9 cellular contexts compared by ENCODE assay signal in genomic region chr12:105705765-105706164, GRCh38.
DNase-seq lines count a peak whose midpoint lies in the region; ATAC-seq, FAIRE-seq and TF ChIP-seq lines count a peak whose summit lies in the region.
"Had no signal": no experiment of that assay in that cellular context is flagged by ENCODE, and none has a peak within 500 bp of the region (broad histone marks: within the 10 kb centered on the region; RNA-seq: fewer than 3 reads in every experiment).

No MANE protein-coding gene starts in this region.

- H3K79me2 ChIP-seq in OCI-LY7 (ENCODE audit: insufficient read depth, low read depth, low read length) (no peaks in the 10 kb centered on the region), H1 (ENCODE audit: control insufficient read depth in 1 of 2, insufficient read depth in 2 of 2, low read length in 2 of 2) (no peaks in the 10 kb centered on the region), mesendoderm (ENCODE audit: control insufficient read depth, insufficient read depth, low read length) (no peaks in the 10 kb centered on the region)

- H3K36me3 Mint-ChIP-seq in T-cell = no peaks in the 10 kb centered on the region
- H3K36me3 Mint-ChIP-seq: IgD-negative memory B cell had no signal

- peak; percentile 98 for TF ChIP-seq CTCF in OCI-LY7 (conservative IDR thresholded peaks at IDR 0.05; ENCODE audit: low read length)
- TF ChIP-seq CTCF in H1 (IDR thresholded peaks at IDR 0.05; ENCODE audit: control extremely low read depth in 1 of 3, insufficient read depth in 1 of 3, low read depth in 1 of 3, low read length in 3 of 3) = peak in 2 of 3 experiments; percentile 62 to 71; a peak in 2 of 4 replicates

- peak; percentile 45 for FAIRE-seq in H1 (lab: Jason Lieb, UNC)

- H2BK15ac ChIP-seq in H1 (ENCODE audit: low read length) = no peak overlapping the region
- H2BK15ac ChIP-seq in mesendoderm (replicated peaks; ENCODE audit: low read depth) = no peak overlapping the region

- no peaks in the 10 kb centered on the region for H3K79me1 ChIP-seq in H1 (ENCODE audit: low read depth, low read length)
- H3K79me1 ChIP-seq in mesendoderm (ENCODE audit: low read length) = no peaks in the 10 kb centered on the region

- TF ChIP-seq POLR2A in H1 (IDR thresholded peaks at IDR 0.05; ENCODE audit: control extremely low read depth in 1 of 2, low read depth in 2 of 2, low read length in 2 of 2) = no peak

- H3K36me3 ChIP-seq in OCI-LY7 (ENCODE audit: insufficient read depth, low read length) (no peaks in the 10 kb centered on the region), H1 (ENCODE audit: control insufficient read depth in 2 of 4, insufficient read depth in 4 of 4, low read length in 3 of 4) (no peaks in the 10 kb centered on the region), mesendoderm (ENCODE audit: control insufficient read depth, insufficient read depth, low read length) (no peaks in the 10 kb centered on the region)

- WGBS in H1 (ENCODE audit: extremely low coverage in 1 of 2, insufficient coverage in 1 of 2, insufficient read length in 1 of 2, insufficient replicate concordance in 2 of 2, low coverage in 1 of 2, low lambda C conversion rate in 2 of 2, missing lambda C conversion rate in 1 of 2), 2 experiments = 26% methylated on average over 7 of the region's 7 CpGs; no CpG with 5 or more reads in 1 of the 2 experiments
- no CpG with 5 or more reads among the region's 7 CpGs for WGBS in mesendoderm (ENCODE audit: extremely low coverage, insufficient coverage, low lambda C conversion rate)

- CTCF ChIA-PET in HEK293T (lab: Yijun Ruan, JAX) = interaction anchor here (0.6 to 2.2 kb wide), 12 partner anchors 8 to 720 kb away, joined by 3 to 6 read pairs (median 4); no protein-coding TSS in a partner anchor
- CTCF ChIA-PET in OCI-LY7 (lab: Charles Lee; ENCODE audit: unreplicated experiment) = no interaction called here
- CTCF ChIA-PET in H1 (lab: Charles Lee; ENCODE audit: partially characterized antibody) = interaction anchor here (0.6 to 7.9 kb wide), 76 partner anchors 8 to 636 kb away, joined by 3 to 79 read pairs (median 4); partner anchors contain the start of gene NUAK1
- CTCF ChIA-PET in T-cell (lab: Charles Lee) = no interaction called here

- H2BK12ac ChIP-seq in H1 (ENCODE audit: low read depth, low read length) = no peak overlapping the region; the same call in 1 of the 2 replicates

- H3K4me1 ChIP-seq in OCI-LY7 (ENCODE audit: insufficient read depth, low read length, poor library complexity, severe bottlenecking) (no peaks in the 10 kb centered on the region), H1 (replicated peaks in 1 of 4; ENCODE audit: control insufficient read depth in 3 of 4, insufficient read depth in 4 of 4, low read length in 3 of 4) (peaks cover 0 to 13% (median 6%) of the 10 kb centered on the region in 4 experiments; a peak in 5 of 7 replicates), mesendoderm (ENCODE audit: control insufficient read depth, low read depth, low read length) (peaks cover 4% of the 10 kb centered on the region)

- no peak overlapping the region for H3K4me2 ChIP-seq in OCI-LY7 (ENCODE audit: low read length)
- H3K4me2 ChIP-seq in H1 (ENCODE audit: insufficient read depth in 1 of 2, low read depth in 2 of 2, low read length in 2 of 2) = no peak overlapping the region
- H3K4me2 ChIP-seq in mesendoderm (ENCODE audit: low read length) = no peak overlapping the region

- BruUV-seq in OCI-LY7 (replicated peaks; lab: Mats Ljungman, UMichigan) = no TSS peak

- H3K4me3 Mint-ChIP-seq in T-cell = no peak overlapping the region
- H3K4me3 Mint-ChIP-seq: IgD-negative memory B cell had no signal

- no peaks in the 10 kb centered on the region for H3K23me2 ChIP-seq in H1 (ENCODE audit: low read depth, low read length)

- no peak overlapping the region for H2BK20ac ChIP-seq in H1 (ENCODE audit: low read length)

- H3K27ac ChIP-seq in OCI-LY7 (ENCODE audit: low read depth, low read length, poor library complexity, severe bottlenecking) = no peak overlapping the region
- no peak overlapping the region for H3K27ac ChIP-seq in H1 (ENCODE audit: low read depth, low read length)
- H3K27ac ChIP-seq in mesendoderm (ENCODE audit: low read depth, low read length) = no peak overlapping the region

- H2BK120ac ChIP-seq in H1 (replicated peaks; ENCODE audit: low read depth, low read length) (no peak overlapping the region), mesendoderm (ENCODE audit: low read depth, low read length) (no peak overlapping the region)

- H3K4me1 Mint-ChIP-seq in T-cell = no peaks in the 10 kb centered on the region
- H3K4me1 Mint-ChIP-seq: IgD-negative memory B cell had no signal

- H2AFZ ChIP-seq in OCI-LY7 (ENCODE audit: low read length) = no peak overlapping the region
- no peak overlapping the region for H2AFZ ChIP-seq in H1 (ENCODE audit: low read length)

- no peaks in the 10 kb centered on the region for H3K9me3 Mint-ChIP-seq in T-cell

- no peaks in the 10 kb centered on the region for H3K9me2 ChIP-seq in OCI-LY7 (ENCODE audit: insufficient read depth, low read length)

- no peak overlapping the region for H4K91ac ChIP-seq in H1 (replicated peaks; ENCODE audit: insufficient read length, low read length)

- H3K23ac ChIP-seq in H1 (ENCODE audit: insufficient read length) (no peak overlapping the region), mesendoderm (ENCODE audit: low read length) (no peak overlapping the region)

- H3K4ac ChIP-seq in H1 (replicated peaks; ENCODE audit: insufficient read length, low read depth, low read length) = no peak overlapping the region
- no peak overlapping the region for H3K4ac ChIP-seq in mesendoderm (ENCODE audit: low read depth, low read length)

- intact Hi-C loops in OCI-LY7 (cut with micrococcal nuclease; ENCODE audit: unreplicated experiment) = loop anchor here (5.0 kb wide), 1 partner anchor 432 kb away; the partner anchor contains the start of gene NUAK1

- no peak for ATAC-seq in T-cell (replicated peaks in 1 of 4)
- no peak for ATAC-seq in HG02870 (IDR thresholded peaks at IDR 0.05; ENCODE audit: unreplicated experiment)
- ATAC-seq in HG03520 (IDR thresholded peaks at IDR 0.05; ENCODE audit: unreplicated experiment) = no peak

- peak; percentile 65 to 72 for TF ChIP-seq RAD21 in H1 (IDR thresholded peaks at IDR 0.05 in 1 of 2, conservative IDR thresholded peaks at IDR 0.05 in 1 of 2; ENCODE audit: low read depth in 2 of 2, low read length in 2 of 2)

- H3K9ac ChIP-seq in H1 (replicated peaks in 1 of 4; ENCODE audit: extremely low read depth in 1 of 4, low read depth in 3 of 4, low read length in 3 of 4) = no peak overlapping the region
- no peak overlapping the region for H3K9ac ChIP-seq in mesendoderm (ENCODE audit: low read length)

- H2BK5ac ChIP-seq in H1 (ENCODE audit: low read depth, low read length) (peak overlapping the region; percentile 49; the same call in 1 of the 2 replicates), mesendoderm (ENCODE audit: low read length) (no peak overlapping the region)

- no peak overlapping the region for H3K18ac ChIP-seq in H1 (ENCODE audit: extremely low read depth, low read length)
- H3K18ac ChIP-seq in mesendoderm (ENCODE audit: low read length) = no peak overlapping the region

- no peak overlapping the region for H3K14ac ChIP-seq in H1 (ENCODE audit: insufficient read length)

- H4K5ac ChIP-seq in H1 (ENCODE audit: insufficient read length, low read depth, low read length) = no peak overlapping the region
- no peak overlapping the region for H4K5ac ChIP-seq in mesendoderm (ENCODE audit: low read length)

- TF ChIP-seq EP300 in H1 (IDR thresholded peaks at IDR 0.05; ENCODE audit: borderline replicate concordance in 1 of 2, low read depth in 2 of 2, low read length in 2 of 2) = no peak

- no peaks in the 10 kb centered on the region for H3K9me3 ChIP-seq in OCI-LY7 (ENCODE audit: low read length)
- H3K9me3 ChIP-seq in H1 (ENCODE audit: insufficient read depth in 2 of 2, low read depth in 1 of 2, low read length in 1 of 2) = no peaks in the 10 kb centered on the region

- no peak overlapping the region for H3K27ac Mint-ChIP-seq in T-cell
- H3K27ac Mint-ChIP-seq: IgD-negative memory B cell had no signal

- peaks cover 5 to 10% of the 10 kb centered on the region in 2 donors for H3K27me3 Mint-ChIP-seq in T-cell

- H2AK5ac ChIP-seq in H1 (ENCODE audit: low read depth, low read length) (peak overlapping the region; percentile 91; the same call in 1 of the 2 replicates), mesendoderm (ENCODE audit: low read length) (no peak overlapping the region)

- POLR2A ChIA-PET in HEK293T (lab: Yijun Ruan, JAX) (interaction anchor here (1.8 kb wide), 1 partner anchor 434 kb away, joined by 4 read pairs; no protein-coding TSS in a partner anchor), OCI-LY7 (lab: Charles Lee) (interaction anchor here (1.4 kb wide), 1 partner anchor 8 kb away, joined by 4 read pairs; no protein-coding TSS in a partner anchor), H1 (lab: Charles Lee; ENCODE audit: partially characterized antibody) (interaction anchor here (1.6 kb wide), 1 partner anchor 433 kb away, joined by 5 read pairs; the partner anchor contains the start of gene NUAK1), T-cell (lab: Charles Lee) (no interaction called here)

- H3K27me3 ChIP-seq in H1 (replicated peaks in 1 of 4; ENCODE audit: control insufficient read depth in 3 of 4, extremely low read depth in 1 of 4, insufficient read depth in 3 of 4, low read length in 3 of 4) (peaks cover 0 to 2% (median under 1%) of the 10 kb centered on the region in 4 experiments; a peak in 1 of 7 replicates), mesendoderm (ENCODE audit: insufficient read depth, low read length, poor library complexity) (no peaks in the 10 kb centered on the region)

- H3K56ac ChIP-seq in H1 (replicated peaks; ENCODE audit: insufficient read length, low read depth, low read length) (no peak overlapping the region), mesendoderm (ENCODE audit: low read length) (no peak overlapping the region)

- H3K4me3 ChIP-seq in OCI-LY7 (ENCODE audit: low read depth, low read length, poor library complexity, severe bottlenecking) (no peak overlapping the region), H1 (ENCODE audit: extremely low read depth in 1 of 4, insufficient read depth in 2 of 4, low read depth in 3 of 4, low read length in 4 of 4) (no peak overlapping the region), mesendoderm (ENCODE audit: low read length) (no peak overlapping the region)

- DNase-seq in CD1c-positive myeloid dendritic cell (ENCODE audit: extremely low spot score) (peak; percentile 29), HEK293T (ENCODE audit: extremely low spot score) (peak; percentile 43), OCI-LY7 (ENCODE audit: low spot score) (peak; percentile 29), H1 (ENCODE audit: low read depth in 1 of 2, low spot score in 2 of 2) (peak in 1 of 2 experiments; percentile 78), mesendoderm (peak; percentile 73), T-cell (no peak)

- H4K20me1 ChIP-seq in OCI-LY7 (ENCODE audit: insufficient read depth, low read length) = no peaks in the 10 kb centered on the region
- no peaks in the 10 kb centered on the region for H4K20me1 ChIP-seq in H1 (replicated peaks in 1 of 2; ENCODE audit: control insufficient read depth in 1 of 2, insufficient read depth in 2 of 2, low read length in 2 of 2)

- H4K8ac ChIP-seq in H1 (ENCODE audit: extremely low read depth, insufficient read depth, low read length) (no peak overlapping the region), mesendoderm (ENCODE audit: low read depth, low read length) (no peak overlapping the region)

TF ChIP-seq in HEK293T, 16 proteins besides CTCF, POLR2A, EP300 and RAD21 (continues in another document):
- TF ChIP-seq ELF4 (IDR thresholded peaks at IDR 0.05) = no peak

Comparison
In these comparisons a context has a peak if more than half of its experiments do, and no peak if none do; other contexts are left out.
1. DNase-seq: peak in CD1c-positive myeloid dendritic cell (single experiment), HEK293T (single experiment), OCI-LY7 (single experiment) and mesendoderm (single experiment); none in T-cell (0 of 34).
2. CTCF ChIA-PET loops: an anchor here in HEK293T (0.6 to 2.2 kb wide) and H1 (0.6 to 7.9 kb wide); none called in OCI-LY7 and T-cell.
3. POLR2A ChIA-PET loops: an anchor here in HEK293T (1.8 kb wide), OCI-LY7 (1.4 kb wide) and H1 (1.6 kb wide); none called in T-cell.